29 cellular contexts compared by ENCODE assay signal in genomic region chr4:114654607-114655006, GRCh38. TPM values are rescaled to one million over a fixed set of nuclear protein-coding genes. Genes with fewer than 3 reads are reported as not detected.
DNase-seq lines count a peak whose midpoint lies in the region; ATAC-seq and TF ChIP-seq lines count a peak whose summit lies in the region.
"Had no signal": no experiment of that assay in that cellular context is flagged by ENCODE, and none has a peak within 500 bp of the region (broad histone marks: within the 10 kb centered on the region; RNA-seq: fewer than 3 reads in every experiment).

No MANE protein-coding gene starts in this region.

- DNase-seq in GM06990 (ENCODE audit: extremely low read depth, insufficient read length) (no peak), HT-29 (ENCODE audit: low spot score) (peak; percentile 45), body of pancreas (peak in 1 of 4 donors; percentile 6), mesenchymal stem cell (no peak), foreskin fibroblast (no peak), AML-193 (lab: John Stamatoyannopoulos, UW) (no peak), NCI-H524 (lab: John Stamatoyannopoulos, UW) (no peak)
- DNase-seq: activated CD4-positive, alpha-beta T cell treated with anti-CD3 and anti-CD28 coated beads for 4 hours; activated T-cell treated with anti-CD3 and anti-CD28 coated beads, Interleukin-2, amount 50 U/mL, for 48 hours; cerebellar nuclear complex; GOT3; kidney glomerular epithelial cell; mammary epithelial cell; NCI-H2029; NCI-H345; OCI-M1; right lobe of liver; SK-N-SH; stimulated activated CD4-positive, alpha-beta T cell treated with anti-CD3 and anti-CD28 coated beads, Interleukin-12 subunit alpha, Interleukin-12 subunit beta, amount 100 ng/mL, for 4 hours; stimulated activated CD4-positive, alpha-beta T cell treated with anti-CD3 and anti-CD28 coated beads, Interleukin-4, amount 100 ng/mL, for 24 hours; T-helper 2 cell had no signal

- H2AK5ac ChIP-seq in mesenchymal stem cell (ENCODE audit: low read length, severe bottlenecking): no peak overlapping the region

- intact Hi-C loops in body of pancreas (cut with DNase I): loop anchor here (5.0 kb wide), 1 partner anchor 267 kb away; no protein-coding TSS in a partner anchor

- H3K27ac ChIP-seq in body of pancreas (no peak overlapping the region), mesenchymal stem cell (ENCODE audit: low read length, poor library complexity, severe bottlenecking) (no peak overlapping the region)
- H3K27ac ChIP-seq: BLaER1 treated with 17β-estradiol and CSF1 and Interleukin-3, amounts not matched to agents 10 nM and 100 nM; right lobe of liver had no signal

- no peaks in the 10 kb centered on the region for H3K36me3 ChIP-seq in GM06990 (ENCODE audit: control insufficient read depth, insufficient read depth, low read length)
- no peaks in the 10 kb centered on the region for H3K36me3 ChIP-seq in body of pancreas (replicated peaks in 1 of 2; ENCODE audit: insufficient read depth in 1 of 2, low read depth in 2 of 2)
- H3K36me3 ChIP-seq in mesenchymal stem cell (ENCODE audit: control insufficient read depth in 1 of 2, insufficient read depth in 2 of 2, low read depth in 1 of 2, low read length in 2 of 2): no peaks in the 10 kb centered on the region
- H3K36me3 ChIP-seq: BLaER1 treated with 17β-estradiol and CSF1 and Interleukin-3, amounts not matched to agents 10 nM and 100 nM; right lobe of liver had no signal

- H3K4me1 ChIP-seq in body of pancreas (peaks cover 7% of the 10 kb centered on the region), mesenchymal stem cell (ENCODE audit: control insufficient read depth, insufficient read depth, low read depth, low read length) (no peaks in the 10 kb centered on the region)
- H3K4me1 ChIP-seq: right lobe of liver had no signal

- no peak overlapping the region for H3K9ac ChIP-seq in mesenchymal stem cell (ENCODE audit: low read length)
- H3K9ac ChIP-seq: BLaER1 treated with 17β-estradiol and CSF1 and Interleukin-3, amounts not matched to agents 10 nM and 100 nM; SK-N-SH had no signal

- H3K23ac ChIP-seq in mesenchymal stem cell (ENCODE audit: low read length in 2 of 2): no peak overlapping the region

- H3K79me1 ChIP-seq in mesenchymal stem cell (replicated peaks; ENCODE audit: low read length, poor library complexity, severe bottlenecking): peaks cover 1% of the 10 kb centered on the region

- H3K14ac ChIP-seq in mesenchymal stem cell (ENCODE audit: low read length in 2 of 2): no peak overlapping the region

- no peak overlapping the region for H3K4ac ChIP-seq in mesenchymal stem cell (ENCODE audit: low read depth in 1 of 2, low read length in 2 of 2)

- no peak overlapping the region for H3K18ac ChIP-seq in mesenchymal stem cell (ENCODE audit: low read depth in 1 of 2, low read length in 2 of 2)

- H3K27me3 ChIP-seq in GM06990 (replicated peaks; ENCODE audit: control insufficient read depth, insufficient read depth, low read length) (no peaks in the 10 kb centered on the region), body of pancreas (no peaks in the 10 kb centered on the region), mesenchymal stem cell (ENCODE audit: control insufficient read depth in 1 of 2, insufficient read depth in 1 of 2, low read length in 2 of 2) (no peaks in the 10 kb centered on the region)
- H3K27me3 ChIP-seq: BLaER1 treated with 17β-estradiol and CSF1 and Interleukin-3, amounts not matched to agents 10 nM and 100 nM; right lobe of liver had no signal

- H3K4me3 ChIP-seq in GM06990 (replicated peaks; ENCODE audit: low read depth, low read length) (no peak overlapping the region), body of pancreas (no peak overlapping the region), mesenchymal stem cell (ENCODE audit: insufficient read depth in 1 of 2, low read depth in 1 of 2, low read length in 2 of 2) (no peak overlapping the region), foreskin fibroblast (ENCODE audit: low read depth in 1 of 2, low read length in 2 of 2) (no peak overlapping the region)
- H3K4me3 ChIP-seq: BLaER1 treated with 17β-estradiol and CSF1 and Interleukin-3, amounts not matched to agents 10 nM and 100 nM; K562; right lobe of liver had no signal

- H3K4me2 ChIP-seq in mesenchymal stem cell (ENCODE audit: low read length, poor library complexity, severe bottlenecking): peak overlapping the region; percentile 16
- H3K4me2 ChIP-seq: BLaER1 treated with 17β-estradiol and CSF1 and Interleukin-3, amounts not matched to agents 10 nM and 100 nM; SK-N-SH had no signal

- no peak overlapping the region for H2AFZ ChIP-seq in mesenchymal stem cell (ENCODE audit: low read depth, low read length)

- H4K91ac ChIP-seq in mesenchymal stem cell (ENCODE audit: low read length): no peak overlapping the region

- no peaks in the 10 kb centered on the region for H3K9me3 ChIP-seq in body of pancreas
- H3K9me3 ChIP-seq in mesenchymal stem cell (ENCODE audit: control insufficient read depth, low read length): no peaks in the 10 kb centered on the region
- H3K9me3 ChIP-seq: BLaER1 treated with 17β-estradiol and CSF1 and Interleukin-3, amounts not matched to agents 10 nM and 100 nM; right lobe of liver; SK-N-SH had no signal

- H2BK15ac ChIP-seq in mesenchymal stem cell (ENCODE audit: low read depth, poor library complexity, severe bottlenecking): no peak overlapping the region

- peak; percentile 45 for ATAC-seq in body of pancreas
- ATAC-seq in HG03378 (IDR thresholded peaks at IDR 0.05; ENCODE audit: unreplicated experiment): no peak
- ATAC-seq: K562; right lobe of liver; stimulated activated memory B cell treated with anti-CD40 and anti-IgM and Interleukin-4, amounts not matched to agents 10 μg/mL and 1 μg/mL and 100 μg/mL, for 72 hours had no signal

- TF ChIP-seq POLR2A in body of pancreas (IDR thresholded peaks at IDR 0.05): no peak

- no peak overlapping the region for H2BK12ac ChIP-seq in mesenchymal stem cell (ENCODE audit: low read length in 2 of 2)

- no peak overlapping the region for H2BK5ac ChIP-seq in mesenchymal stem cell (ENCODE audit: low read depth, low read length, poor library complexity, severe bottlenecking)

- no peak overlapping the region for H4K8ac ChIP-seq in mesenchymal stem cell (ENCODE audit: low read length)

- H2BK120ac ChIP-seq in mesenchymal stem cell (ENCODE audit: low read depth, low read length): no peak overlapping the region

- 33 to 41% methylated on average over 2 of the region's 2 CpGs for WGBS in body of pancreas, 2 donors
- WGBS in mesenchymal stem cell: 92% methylated on average over 2 of the region's 2 CpGs

- TF ChIP-seq CTCF in GM06990 (IDR thresholded peaks at IDR 0.05; ENCODE audit: insufficient read depth, low read length, poor library complexity, severe bottlenecking): peak; percentile 3
- TF ChIP-seq CTCF in body of pancreas (IDR thresholded peaks at IDR 0.05): peak in 3 of 7 experiments; percentile 4 to 32 (median 7)
- TF ChIP-seq CTCF in foreskin fibroblast (IDR thresholded peaks at IDR 0.05; ENCODE audit: low read depth, low read length): no peak

RNA-seq across cellular contexts. Expression of gene UGT8, which starts 56.0 kb away (rescaled TPM):
- 36.0 and 36.2 TPM in 2 replicates for total RNA-seq in HT-29 (2014; rRNA removed; shearing (Covaris generic))
- total RNA-seq in body of pancreas: 1 to 10 TPM; 8.3 to 8.9 TPM
- 0.01 TPM for polyA plus RNA-seq in mesenchymal stem cell (2013, experiment 1 of 2)
- not detected for polyA plus RNA-seq in mesenchymal stem cell (2013, experiment 2 of 2)
- total RNA-seq: dermis microvascular lymphatic vessel endothelial cell, HT1080, myocyte had no signal
- polyA plus RNA-seq: endothelial cell of umbilical vein, SK-N-SH had no signal
